In the genomic region with DNA sequence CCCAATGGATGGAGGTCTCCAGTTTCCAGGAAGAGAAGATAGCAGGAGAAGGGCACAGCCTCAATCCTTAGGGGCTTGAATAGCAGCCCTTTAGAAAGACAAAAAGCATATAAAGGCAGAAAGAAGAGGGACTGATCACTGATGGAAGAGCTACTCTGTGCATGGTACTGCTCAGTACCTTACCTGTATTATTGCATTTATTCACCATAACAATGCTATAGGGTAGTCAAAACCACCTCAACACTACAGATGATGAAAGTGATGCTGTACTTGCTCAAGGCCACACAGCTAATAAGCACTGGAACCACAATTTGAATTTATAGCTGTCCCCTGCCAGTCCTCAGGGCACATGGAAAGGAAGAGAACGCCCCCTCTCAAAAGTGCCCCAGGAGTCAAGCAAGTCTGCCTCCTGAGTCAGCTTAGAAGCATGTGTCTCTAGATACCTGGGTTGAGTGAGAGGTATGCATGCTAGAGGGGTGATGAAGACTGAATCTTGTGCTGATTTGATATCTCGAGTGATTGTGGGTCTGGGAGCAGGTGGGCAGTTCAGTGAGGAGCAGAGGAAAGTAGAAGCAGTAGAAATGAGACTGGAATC, we compare ENCODE assay signal across 31 cellular contexts. TPM values are rescaled to one million over a fixed set of nuclear protein-coding genes. Genes with fewer than 3 reads are reported as not detected.
A peak's percentile ranks its signal among the peaks of the same experiment; 100 is the strongest.
DNase-seq lines count a peak whose midpoint lies in the region; ATAC-seq, FAIRE-seq and TF ChIP-seq lines count a peak whose summit lies in the region.
"Had no signal": no experiment of that assay in that cellular context is flagged by ENCODE, and none has a peak within 500 bp of the region (broad histone marks: within the 10 kb centered on the region; RNA-seq: fewer than 3 reads in every experiment).

No MANE protein-coding gene starts in this region.

- TF ChIP-seq CTCF in Panc1 (IDR thresholded peaks at IDR 0.05) = no peak
- TF ChIP-seq CTCF in GM10266 (IDR thresholded peaks at IDR 0.05; ENCODE audit: control insufficient read depth, insufficient read depth, low read depth, missing control alignments) = no peak
- no peak for TF ChIP-seq CTCF in mesothelial cell of epicardium (IDR thresholded peaks at IDR 0.05; ENCODE audit: unreplicated experiment)
- no peak for TF ChIP-seq CTCF in tibial nerve (IDR thresholded peaks at IDR 0.05)

- H3K27me3 ChIP-seq in Panc1 (ENCODE audit: control insufficient read depth, insufficient read depth, low read length) = no peaks in the 10 kb centered on the region
- H3K27me3 ChIP-seq in tibial nerve = no peaks in the 10 kb centered on the region
- H3K27me3 ChIP-seq: brain microvascular endothelial cell, neutrophil, vagina had no signal

- peak; percentile 43 for FAIRE-seq in H54 (lab: Jason Lieb, UNC)
- FAIRE-seq: A549, D721Med, endothelial cell of umbilical vein, GM12891 had no signal

- H3K36me3 ChIP-seq in Panc1 (ENCODE audit: control insufficient read depth, insufficient read depth, low read length) = no peaks in the 10 kb centered on the region
- no peaks in the 10 kb centered on the region for H3K36me3 ChIP-seq in tibial nerve
- H3K36me3 ChIP-seq: neutrophil, thoracic aorta, vagina, WERI-Rb-1 had no signal

- DNase-seq in ACHN = peak; percentile 31
- DNase-seq in H54 (ENCODE audit: insufficient read length, low spot score) = no peak
- DNase-seq in Panc1 (ENCODE audit: low read depth, low spot score) = no peak
- peak; percentile 88 for DNase-seq in islet precursor cell
- DNase-seq in GM10266 (ENCODE audit: extremely low spot score) = no peak
- no peak for DNase-seq in mesothelial cell of epicardium (ENCODE audit: low spot score in 2 of 2, unreplicated experiment in 2 of 2)
- no peak for DNase-seq in tibial nerve (ENCODE audit: low spot score in 2 of 2)
- DNase-seq: activated CD4-positive, alpha-beta T cell treated with anti-CD3 and anti-CD28 coated beads for 4 hours; activated T-cell treated with anti-CD3 and anti-CD28 coated beads for 4 hours; amniotic stem cell; brain microvascular endothelial cell; CD4-positive, alpha-beta T cell; left ventricle myocardium superior; midbrain; naive B cell; NCI-H1694 treated with DMSO at 0.1 percent for 48 hours; NCI-H2171 treated with DMSO at 0.1 percent for 48 hours; stimulated activated naive CD8-positive, alpha-beta T cell treated with anti-CD3 and anti-CD28 coated beads, Interleukin-15, amount 100 ng/mL, for 72 hours; WERI-Rb-1 had no signal

- H3K4me1 ChIP-seq in Panc1 (ENCODE audit: control insufficient read depth, insufficient read depth, low read length) = peaks cover 45% of the 10 kb centered on the region
- H3K4me1 ChIP-seq in tibial nerve = peaks cover 0 to 28% (median 13%) of the 10 kb centered on the region in 4 donors
- H3K4me1 ChIP-seq: A549, vagina had no signal

- intact Hi-C loops in Panc1 (cut with micrococcal nuclease; ENCODE audit: unreplicated experiment) = no loop called here

- no peak for TF ChIP-seq EP300 in tibial nerve (IDR thresholded peaks at IDR 0.05)

- no peaks in the 10 kb centered on the region for H3K36me3 Mint-ChIP-seq in mesothelial cell of epicardium
- H3K36me3 Mint-ChIP-seq: activated naive CD4-positive, alpha-beta T cell treated with anti-CD3 and anti-CD28 coated beads, Interleukin-2, amount 50 U/mL, for 24 hours; IgD-negative memory B cell had no signal

- POLR2A ChIA-PET in Panc1 (lab: Charles Lee) = interaction anchor here (0.5 kb wide), 1 partner anchor 129 kb away, joined by 6 read pairs; no protein-coding TSS in a partner anchor

- H3K9me3 Mint-ChIP-seq in mesothelial cell of epicardium = no peaks in the 10 kb centered on the region
- H3K9me3 Mint-ChIP-seq: activated naive CD4-positive, alpha-beta T cell treated with anti-CD3 and anti-CD28 coated beads, Interleukin-2, amount 50 U/mL, for 24 hours; CD4-positive, alpha-beta T cell; IgD-negative memory B cell; stimulated activated naive CD8-positive, alpha-beta T cell treated with anti-CD3 and anti-CD28 coated beads, Interleukin-15, amount 100 ng/mL, for 72 hours had no signal

- H3K9me3 ChIP-seq in Panc1 (ENCODE audit: control insufficient read depth, insufficient read depth, low read depth, low read length) (no peaks in the 10 kb centered on the region), tibial nerve (no peaks in the 10 kb centered on the region)
- H3K9me3 ChIP-seq: A549, neutrophil, thoracic aorta, vagina had no signal

- WGBS in tibial nerve, 2 donors = 88 to 98% methylated on average over 2 of the region's 2 CpGs

- no peaks in the 10 kb centered on the region for H3K27me3 Mint-ChIP-seq in mesothelial cell of epicardium (ENCODE audit: low read depth)
- H3K27me3 Mint-ChIP-seq: IgD-negative memory B cell, progenitor cell of endocrine pancreas had no signal

- CTCF ChIA-PET in Panc1 (lab: Charles Lee) = no interaction called here

- TF ChIP-seq POLR2A in H54 (IDR thresholded peaks at IDR 0.05; ENCODE audit: low read depth, low read length) (no peak), tibial nerve (IDR thresholded peaks at IDR 0.05) (no peak)

- H3K27ac ChIP-seq in Panc1 (ENCODE audit: low read length) (no peak overlapping the region), tibial nerve (no peak overlapping the region)
- H3K27ac ChIP-seq: A549, brain microvascular endothelial cell, neutrophil, thoracic aorta, vagina, WERI-Rb-1 had no signal

- no peaks in the 10 kb centered on the region for H3K4me1 Mint-ChIP-seq in mesothelial cell of epicardium
- H3K4me1 Mint-ChIP-seq: activated naive CD4-positive, alpha-beta T cell treated with anti-CD3 and anti-CD28 coated beads, Interleukin-2, amount 50 U/mL, for 24 hours; IgD-negative memory B cell; naive B cell; stimulated activated naive CD8-positive, alpha-beta T cell treated with anti-CD3 and anti-CD28 coated beads, Interleukin-15, amount 100 ng/mL, for 72 hours had no signal

- in situ Hi-C loops in ACHN (cut with HindIII; ENCODE audit: low pct_ligation_motif_present, low pct_unique_long_range_greater_than_20kb, low sequenced_read_pairs) = no loop called here
- in situ Hi-C loops in Panc1 (cut with HindIII; ENCODE audit: low pct_unique_long_range_greater_than_20kb, low sequenced_read_pairs) = no loop called here

- H3K4me3 Mint-ChIP-seq in mesothelial cell of epicardium = no peak overlapping the region
- H3K4me3 Mint-ChIP-seq: activated naive CD4-positive, alpha-beta T cell treated with anti-CD3 and anti-CD28 coated beads, Interleukin-2, amount 50 U/mL, for 24 hours; CD4-positive, alpha-beta T cell; IgD-negative memory B cell; naive B cell; stimulated activated naive CD8-positive, alpha-beta T cell treated with anti-CD3 and anti-CD28 coated beads, Interleukin-15, amount 100 ng/mL, for 72 hours had no signal

- H3K27ac Mint-ChIP-seq in mesothelial cell of epicardium = no peak overlapping the region
- H3K27ac Mint-ChIP-seq: activated naive CD4-positive, alpha-beta T cell treated with anti-CD3 and anti-CD28 coated beads, Interleukin-2, amount 50 U/mL, for 24 hours; CD4-positive, alpha-beta T cell; IgD-negative memory B cell; naive B cell; progenitor cell of endocrine pancreas; stimulated activated naive CD8-positive, alpha-beta T cell treated with anti-CD3 and anti-CD28 coated beads, Interleukin-15, amount 100 ng/mL, for 72 hours had no signal

- H3K4me3 ChIP-seq in Panc1 (ENCODE audit: low read depth in 2 of 2, low read length in 2 of 2) (no peak overlapping the region), tibial nerve (no peak overlapping the region)
- H3K4me3 ChIP-seq: A549, thoracic aorta, vagina had no signal

- ATAC-seq in Panc1 = peak; percentile 52
- no peak for ATAC-seq in HG02642 (IDR thresholded peaks at IDR 0.05; ENCODE audit: poor library complexity, unreplicated experiment)
- ATAC-seq: A549; left ventricle myocardium superior; sciatic nerve; stimulated activated naive CD8-positive, alpha-beta T cell treated with anti-CD3 and anti-CD28 coated beads, Interleukin-15, amount 100 ng/mL, for 72 hours had no signal

- BruUV-seq in Panc1 (replicated peaks; lab: Mats Ljungman, UMichigan) = no TSS peak

RNA-seq across cellular contexts. Expression of gene DDAH1, which starts 13.6 kb away (rescaled TPM):
- 85.4 TPM for total RNA-seq in Panc1 (2021; ENCODE audit: unreplicated experiment)
- 34.5 TPM for polyA plus RNA-seq in Panc1 (2012; ENCODE audit: insufficient read length)
- total RNA-seq in mesothelial cell of epicardium = 26.1 to 28.9 TPM (median 27.3 TPM) in 3 replicates
- total RNA-seq in tibial nerve = 10 to 100 TPM; 17.7 to 23.4 (median 21.8) TPM
- total RNA-seq: CD4-positive, alpha-beta T cell had no signal

Comparison
In these comparisons a context has a peak if more than half of its experiments do, and no peak if none do; other contexts are left out.
1. DNase-seq: peak in ACHN (single experiment) and islet precursor cell (single experiment); none in H54 (single experiment), Panc1 (single experiment), GM10266 (single experiment), mesothelial cell of epicardium (0 of 2) and tibial nerve (0 of 2).